In genomic region chr1:145849356-145850165, GRCh38 we compare ENCODE assay signal across 10 cellular contexts. TPM values are rescaled to one million over a fixed set of nuclear protein-coding genes. Genes with fewer than 3 reads are reported as not detected.
DNase-seq lines count a peak whose midpoint lies in the region; ATAC-seq and TF ChIP-seq lines count a peak whose summit lies in the region.
"Had no signal": no experiment of that assay in that cellular context is flagged by ENCODE, and none has a peak within 500 bp of the region (broad histone marks: within the 10 kb centered on the region; RNA-seq: fewer than 3 reads in every experiment).

No MANE protein-coding gene starts in this region.

- H3K4me3 ChIP-seq in naive thymus-derived CD4-positive, alpha-beta T cell (ENCODE audit: low read length) = no peak overlapping the region
- H3K4me3 ChIP-seq: spleen had no signal

- peaks cover 0 to 35% (median 0%) of the 10 kb centered on the region in 3 experiments for H3K36me3 ChIP-seq in naive thymus-derived CD4-positive, alpha-beta T cell (ENCODE audit: control insufficient read depth in 2 of 3, insufficient read depth in 3 of 3, low read length in 3 of 3)

- TF ChIP-seq EP300 in Ishikawa (IDR thresholded peaks at IDR 0.05; ENCODE audit: borderline replicate concordance) = no peak

- BruUV-seq in Calu3 (replicated peaks; lab: Mats Ljungman, UMichigan) = no TSS peak
- BruUV-seq in MCF 10A (replicated peaks; lab: Mats Ljungman, UMichigan) = no TSS peak

- no peaks in the 10 kb centered on the region for H3K9me3 ChIP-seq in naive thymus-derived CD4-positive, alpha-beta T cell (ENCODE audit: control insufficient read depth in 2 of 3, low read length in 3 of 3)
- H3K9me3 ChIP-seq: spleen had no signal

- H3K27ac Mint-ChIP-seq in Calu3 (ENCODE audit: unreplicated experiment) = no peak overlapping the region
- H3K27ac Mint-ChIP-seq in MCF 10A (ENCODE audit: low read depth, unreplicated experiment) = no peak overlapping the region
- peak overlapping the region in 7 of 9 donors; percentile 49 to 84 (median 67) for H3K27ac Mint-ChIP-seq in naive thymus-derived CD4-positive, alpha-beta T cell

- peaks cover 14% of the 10 kb centered on the region for H3K36me3 Mint-ChIP-seq in Calu3 (ENCODE audit: insufficient read depth, unreplicated experiment)
- H3K36me3 Mint-ChIP-seq in MCF 10A (ENCODE audit: insufficient read depth, unreplicated experiment) = peaks cover 57% of the 10 kb centered on the region
- H3K36me3 Mint-ChIP-seq in naive thymus-derived CD4-positive, alpha-beta T cell = peaks cover 0 to 13% (median 4%) of the 10 kb centered on the region in 5 donors

- peaks cover 10% of the 10 kb centered on the region for H3K4me1 Mint-ChIP-seq in Calu3 (ENCODE audit: low read depth, unreplicated experiment)
- H3K4me1 Mint-ChIP-seq in MCF 10A (ENCODE audit: insufficient read depth, unreplicated experiment) = peaks cover 16% of the 10 kb centered on the region
- H3K4me1 Mint-ChIP-seq in naive thymus-derived CD4-positive, alpha-beta T cell = peaks cover 6 to 23% (median 18%) of the 10 kb centered on the region in 7 donors

- no peaks in the 10 kb centered on the region for H3K9me3 Mint-ChIP-seq in Calu3 (ENCODE audit: low read depth, unreplicated experiment)
- no peaks in the 10 kb centered on the region for H3K9me3 Mint-ChIP-seq in MCF 10A (ENCODE audit: unreplicated experiment)
- H3K9me3 Mint-ChIP-seq in naive thymus-derived CD4-positive, alpha-beta T cell = no peaks in the 10 kb centered on the region

- DNase-seq in Calu3 (no peak), MCF 10A (ENCODE audit: unreplicated experiment) (peak; percentile 43), midbrain (lab: John Stamatoyannopoulos, UW) (no peak), NAMALWA (ENCODE audit: low spot score) (no peak), Right ventricle myocardium superior (no peak)
- no peak for DNase-seq in naive thymus-derived CD4-positive, alpha-beta T cell
- DNase-seq in activated CD4-positive, alpha-beta T cell treated with anti-CD3 and anti-CD28 coated beads, Interleukin-2, amount 50 U/mL, for 4 hours = no peak
- DNase-seq: erythroblast, spleen had no signal

- no peaks in the 10 kb centered on the region for H3K27me3 ChIP-seq in naive thymus-derived CD4-positive, alpha-beta T cell (ENCODE audit: control insufficient read depth in 2 of 2, insufficient read depth in 2 of 2, low read length in 2 of 2)
- H3K27me3 ChIP-seq: spleen had no signal

- no peak overlapping the region for H3K27ac ChIP-seq in naive thymus-derived CD4-positive, alpha-beta T cell (ENCODE audit: low read depth, low read length)

- H3K4me3 Mint-ChIP-seq in Calu3 (ENCODE audit: low read depth, unreplicated experiment) = no peak overlapping the region
- no peak overlapping the region for H3K4me3 Mint-ChIP-seq in MCF 10A (ENCODE audit: unreplicated experiment)
- H3K4me3 Mint-ChIP-seq in naive thymus-derived CD4-positive, alpha-beta T cell = peak overlapping the region in 1 of 10 donors; percentile 10

- peak; percentile 62 for TF ChIP-seq CTCF in Calu3 (IDR thresholded peaks at IDR 0.05; ENCODE audit: unreplicated experiment)
- peak; percentile 64 for TF ChIP-seq CTCF in MCF 10A (IDR thresholded peaks at IDR 0.05; ENCODE audit: unreplicated experiment)

- H3K4me1 ChIP-seq in naive thymus-derived CD4-positive, alpha-beta T cell (ENCODE audit: control insufficient read depth in 2 of 2, insufficient read depth in 2 of 2, low read length in 2 of 2) = peaks cover 10 to 15% of the 10 kb centered on the region in 2 donors

- no peaks in the 10 kb centered on the region for H3K27me3 Mint-ChIP-seq in Calu3 (ENCODE audit: unreplicated experiment)
- H3K27me3 Mint-ChIP-seq in MCF 10A (ENCODE audit: insufficient read depth, unreplicated experiment) = no peaks in the 10 kb centered on the region
- H3K27me3 Mint-ChIP-seq in naive thymus-derived CD4-positive, alpha-beta T cell = no peaks in the 10 kb centered on the region

- CTCF ChIA-PET in Calu3 (lab: Charles Lee) (interaction anchor here (1.5 to 3.1 kb wide), 2 partner anchors 10 to 78 kb away, joined by 3 to 11 read pairs; partner anchors contain the start of genes PIAS3 and RBM8A), MCF 10A (lab: Yijun Ruan, JAX) (interaction anchor here (0.6 to 13.6 kb wide), 10 partner anchors 9 to 178 kb away, joined by 3 to 242 read pairs (median 6); partner anchors contain the start of genes PIAS3, POLR3C and RNF115)
- CTCF ChIA-PET in naive thymus-derived CD4-positive, alpha-beta T cell (lab: Charles Lee) = interaction anchor here (0.5 to 4.7 kb wide), 3 partner anchors 11 to 179 kb away, joined by 3 to 21 read pairs (median 5); no protein-coding TSS in a partner anchor

- peak; percentile 31; the same call in 1 of the 2 replicates for TF ChIP-seq RAD21 in Ishikawa (IDR thresholded peaks at IDR 0.05; ENCODE audit: low read depth)

- POLR2A ChIA-PET in MCF 10A (lab: Yijun Ruan, JAX) = interaction anchor here (0.9 to 10.5 kb wide), 5 partner anchors 10 to 42 kb away, joined by 4 to 124 read pairs (median 4); partner anchors contain the start of gene PIAS3
- POLR2A ChIA-PET in naive thymus-derived CD4-positive, alpha-beta T cell (lab: Charles Lee) = interaction anchor here (1.0 to 1.3 kb wide), 3 partner anchors 9 to 145 kb away, joined by 3 to 4 read pairs (median 4); partner anchors contain the start of genes PIAS3 and RBM8A

- intact Hi-C loops in Calu3 (cut with micrococcal nuclease; ENCODE audit: unreplicated experiment) (no loop called here), MCF 10A (cut with micrococcal nuclease) (loop anchor here (10.0 kb wide), 1 partner anchor 125 kb away; no protein-coding TSS in a partner anchor), Right ventricle myocardium superior (cut with DNase I) (loop anchor here (5.0 kb wide), 1 partner anchor 163 kb away; no protein-coding TSS in a partner anchor)
- intact Hi-C loops in naive thymus-derived CD4-positive, alpha-beta T cell (cut with micrococcal nuclease) = no loop called here

- no peak for ATAC-seq in naive thymus-derived CD4-positive, alpha-beta T cell
- no peak for ATAC-seq in Right ventricle myocardium superior (ENCODE audit: poor library complexity)

TF ChIP-seq in Ishikawa, 13 proteins besides CTCF, POLR2A, EP300 and RAD21 (continues in another document):
- TF ChIP-seq REST (IDR thresholded peaks at IDR 0.05; ENCODE audit: low read depth) (no peak), TAF1 (IDR thresholded peaks at IDR 0.05; ENCODE audit: low read depth) (no peak), MAX (IDR thresholded peaks at IDR 0.05) (no peak)

RNA-seq across cellular contexts. Expression of gene NUDT17, which starts 4.1 kb away (rescaled TPM):
- 2.8 and 4.0 TPM in 2 replicates for total RNA-seq in Calu3 (2022)
- total RNA-seq in MCF 10A (2022) = 3.7 and 4.6 TPM in 2 replicates
- 1 to 10 TPM; 2.9 to 6.7 (median 3.4) TPM for total RNA-seq in naive thymus-derived CD4-positive, alpha-beta T cell
- polyA plus RNA-seq in naive thymus-derived CD4-positive, alpha-beta T cell = 1 to 10 TPM; 5.7 to 7.6 TPM
- 2.9 TPM for total RNA-seq in Right ventricle myocardium superior

RNA-seq across cellular contexts. Expression of gene PIAS3, which starts 9.3 kb away (rescaled TPM):
- total RNA-seq in Calu3 (2022) (38.3 and 40.1 TPM in 2 replicates), MCF 10A (2022) (34.3 and 36.9 TPM in 2 replicates), Right ventricle myocardium superior (13.2 TPM)
- total RNA-seq in naive thymus-derived CD4-positive, alpha-beta T cell = 10 to 100 TPM; 21.4 to 28.3 (median 23.0) TPM
- 10 to 100 TPM in 1 of 2 donors, 1 to 10 TPM in 1; 6.7 to 15.2 TPM for polyA plus RNA-seq in naive thymus-derived CD4-positive, alpha-beta T cell

RNA-seq across cellular contexts. Expression of gene POLR3C, which starts 25.6 kb away (rescaled TPM):
- total RNA-seq in Calu3 (2022) (29.3 and 33.0 TPM in 2 replicates), MCF 10A (2022) (67.9 and 96.8 TPM in 2 replicates), Right ventricle myocardium superior (12.2 TPM)
- 10 to 100 TPM; 22.0 to 44.4 (median 32.5) TPM for total RNA-seq in naive thymus-derived CD4-positive, alpha-beta T cell
- 10 to 100 TPM; 45.7 to 48.9 TPM for polyA plus RNA-seq in naive thymus-derived CD4-positive, alpha-beta T cell

RNA-seq across cellular contexts. Expression of gene RNF115, which starts 25.7 kb away (rescaled TPM):
- total RNA-seq in Calu3 (2022) (9.5 and 9.9 TPM in 2 replicates), MCF 10A (2022) (16.8 and 19.5 TPM in 2 replicates), Right ventricle myocardium superior (46.5 TPM)
- 10 to 100 TPM; 11.4 to 17.3 (median 15.6) TPM for total RNA-seq in naive thymus-derived CD4-positive, alpha-beta T cell
- polyA plus RNA-seq in naive thymus-derived CD4-positive, alpha-beta T cell = 1 to 10 TPM; 3.7 to 4.5 TPM

RNA-seq across cellular contexts. Expression of gene ANKRD35, which starts 36.1 kb away (rescaled TPM):
- total RNA-seq in Calu3 (2022) = 0.22 TPM in 1 of 2 replicates, not detected in the other
- total RNA-seq in MCF 10A (2022) = 0.29 TPM in 1 of 2 replicates, not detected in the other
- under 1 TPM in 2 of 5 experiments, not detected in 3; 0.15 to 0.58 TPM for total RNA-seq in naive thymus-derived CD4-positive, alpha-beta T cell
- polyA plus RNA-seq in naive thymus-derived CD4-positive, alpha-beta T cell = under 1 TPM; 0.12 to 0.14 TPM
- 1.1 TPM for total RNA-seq in Right ventricle myocardium superior

Comparison
In these comparisons a context has a peak if more than half of its experiments do, and no peak if none do; other contexts are left out.
1. H3K27ac Mint-ChIP-seq: peak in naive thymus-derived CD4-positive, alpha-beta T cell (7 of 9); none in Calu3 (single experiment) and MCF 10A (single experiment).
2. intact Hi-C loops: an anchor here in MCF 10A (10.0 kb wide) and Right ventricle myocardium superior (5.0 kb wide); none called in Calu3 and naive thymus-derived CD4-positive, alpha-beta T cell.